13 cellular contexts compared by ENCODE assay signal in genomic region chr1:236396665-236397043, GRCh38. TPM values are rescaled to one million over a fixed set of nuclear protein-coding genes. Genes with fewer than 3 reads are reported as not detected.
DNase-seq lines count a peak whose midpoint lies in the region; ATAC-seq and TF ChIP-seq lines count a peak whose summit lies in the region.
"Had no signal": no experiment of that assay in that cellular context is flagged by ENCODE, and none has a peak within 500 bp of the region (broad histone marks: within the 10 kb centered on the region; RNA-seq: fewer than 3 reads in every experiment).

No MANE protein-coding gene starts in this region.

- H3K27me3 ChIP-seq in endodermal cell (ENCODE audit: control insufficient read depth, insufficient read depth, low read length, poor library complexity, severe bottlenecking) (peaks cover 26% of the 10 kb centered on the region), smooth muscle cell (ENCODE audit: low read depth) (peaks cover 8% of the 10 kb centered on the region)

- peak in 1 of 2 donors; percentile 12 for ATAC-seq in activated T-cell treated with anti-CD3 and anti-CD28 coated beads, Interleukin-2, amount 50 U/mL, for 72 hours (replicated peaks in 1 of 2)
- ATAC-seq in HG02571 (IDR thresholded peaks at IDR 0.05; ENCODE audit: unreplicated experiment) = no peak
- ATAC-seq: lower lobe of right lung, PC-3, right cardiac atrium had no signal

- TF ChIP-seq CTCF in endodermal cell (conservative IDR thresholded peaks at IDR 0.05) (no peak), smooth muscle cell (IDR thresholded peaks at IDR 0.05; ENCODE audit: borderline replicate concordance, insufficient read depth, poor library complexity, severe bottlenecking) (no peak)

- peak overlapping the region; percentile 99 for H3K4me2 ChIP-seq in smooth muscle cell

- H4K20me1 ChIP-seq in smooth muscle cell (ENCODE audit: low read depth) = peaks cover 17% of the 10 kb centered on the region

- H3K4me1 Mint-ChIP-seq in activated T-cell treated with anti-CD3 and anti-CD28 coated beads, Interleukin-2, amount 50 U/mL, for 72 hours (ENCODE audit: low read depth) = peaks cover 30% of the 10 kb centered on the region
- H3K4me1 Mint-ChIP-seq in T-helper 2 cell treated with Interferon-gamma antibody and Interleukin-4, amounts not matched to agents 5 μg/mL and 100 μg/mL, for 36 hours (ENCODE audit: low read depth) = peaks cover 37% of the 10 kb centered on the region
- peaks cover 27% of the 10 kb centered on the region for H3K4me1 Mint-ChIP-seq in endodermal cell

- H3K4me1 ChIP-seq in endodermal cell (ENCODE audit: control insufficient read depth, insufficient read depth, low read length) = peaks cover 5% of the 10 kb centered on the region
- peaks cover 7% of the 10 kb centered on the region for H3K4me1 ChIP-seq in smooth muscle cell (ENCODE audit: low read depth)

- H3K4me3 Mint-ChIP-seq in activated T-cell treated with anti-CD3 and anti-CD28 coated beads, Interleukin-2, amount 50 U/mL, for 72 hours = peak overlapping the region; percentile 96
- peak overlapping the region; percentile 98 for H3K4me3 Mint-ChIP-seq in T-helper 2 cell treated with Interferon-gamma antibody and Interleukin-4, amounts not matched to agents 5 μg/mL and 100 μg/mL, for 36 hours
- H3K4me3 Mint-ChIP-seq in endodermal cell = peak overlapping the region; percentile 73

- H3K9me3 Mint-ChIP-seq in activated T-cell treated with anti-CD3 and anti-CD28 coated beads, Interleukin-2, amount 50 U/mL, for 72 hours = no peaks in the 10 kb centered on the region
- no peaks in the 10 kb centered on the region for H3K9me3 Mint-ChIP-seq in T-helper 2 cell treated with Interferon-gamma antibody and Interleukin-4, amounts not matched to agents 5 μg/mL and 100 μg/mL, for 36 hours
- no peaks in the 10 kb centered on the region for H3K9me3 Mint-ChIP-seq in endodermal cell

- H3F3A ChIP-seq in smooth muscle cell (ENCODE audit: low read depth) = peaks cover 4% of the 10 kb centered on the region

- H3K27ac Mint-ChIP-seq in activated T-cell treated with anti-CD3 and anti-CD28 coated beads, Interleukin-2, amount 50 U/mL, for 72 hours = peak overlapping the region; percentile 91
- peak overlapping the region; percentile 94 for H3K27ac Mint-ChIP-seq in T-helper 2 cell treated with Interferon-gamma antibody and Interleukin-4, amounts not matched to agents 5 μg/mL and 100 μg/mL, for 36 hours
- H3K27ac Mint-ChIP-seq in endodermal cell = no peak overlapping the region

- 100% methylated on average over 1 of the region's 2 CpGs; no CpG with 5 or more reads in 1 of the 2 experiments for WGBS in endodermal cell (ENCODE audit: insufficient coverage in 1 of 2, insufficient read length in 1 of 2), 2 experiments
- 90% methylated on average over 2 of the region's 2 CpGs for WGBS in smooth muscle cell (ENCODE audit: low lambda C conversion rate)

- H3K36me3 Mint-ChIP-seq in activated T-cell treated with anti-CD3 and anti-CD28 coated beads, Interleukin-2, amount 50 U/mL, for 72 hours (ENCODE audit: insufficient read depth in 2 of 2) = peaks cover 5 to 10% of the 10 kb centered on the region in 2 donors
- peaks cover 9% of the 10 kb centered on the region for H3K36me3 Mint-ChIP-seq in T-helper 2 cell treated with Interferon-gamma antibody and Interleukin-4, amounts not matched to agents 5 μg/mL and 100 μg/mL, for 36 hours (ENCODE audit: low read depth)
- no peaks in the 10 kb centered on the region for H3K36me3 Mint-ChIP-seq in endodermal cell (ENCODE audit: low read depth)

- no peak for DNase-seq in activated T-cell treated with anti-CD3 and anti-CD28 coated beads, Interleukin-2, amount 50 U/mL, for 72 hours
- no peak for DNase-seq in activated T-cell treated with anti-CD3 and anti-CD28 coated beads, Interleukin-2, amount 50 U/mL, for 48 hours
- DNase-seq in T-helper 2 cell treated with Interferon-gamma antibody and Interleukin-4, amounts not matched to agents 5 μg/mL and 100 μg/mL, for 36 hours (ENCODE audit: low spot score) = peak; percentile 14
- no peak for DNase-seq in endodermal cell
- no peak for DNase-seq in smooth muscle cell (lab: John Stamatoyannopoulos, UW; ENCODE audit: unreplicated experiment)
- DNase-seq in substantia nigra (lab: John Stamatoyannopoulos, UW) = no peak
- DNase-seq in DMS79 (lab: John Stamatoyannopoulos, UW) = no peak
- DNase-seq: DMS 273 treated with DMSO at 0.1 percent for 48 hours, lower lobe of right lung, NCI-H187, PC-3, right cardiac atrium had no signal

- H3K9ac ChIP-seq in endodermal cell (ENCODE audit: extremely low read depth, low read length, poor library complexity, severe bottlenecking) (no peak overlapping the region), smooth muscle cell (ENCODE audit: low read depth) (no peak overlapping the region)

- H3K4me3 ChIP-seq in endodermal cell (ENCODE audit: low read length) (peak overlapping the region; percentile 90), smooth muscle cell (no peak overlapping the region)

- no peak overlapping the region for H2AFZ ChIP-seq in smooth muscle cell (ENCODE audit: low read depth)

- no peaks in the 10 kb centered on the region for H3K9me3 ChIP-seq in endodermal cell (ENCODE audit: control insufficient read depth, low read length)
- no peaks in the 10 kb centered on the region for H3K9me3 ChIP-seq in smooth muscle cell (replicated peaks; ENCODE audit: low read depth)
- H3K9me3 ChIP-seq: lower lobe of right lung had no signal

- H3K27ac ChIP-seq in endodermal cell (ENCODE audit: low read depth, low read length) (no peak overlapping the region), smooth muscle cell (ENCODE audit: low read depth) (no peak overlapping the region), substantia nigra (ENCODE audit: low read depth, low read length, poor library complexity, severe bottlenecking) (no peak overlapping the region)
- H3K27ac ChIP-seq: lower lobe of right lung had no signal

- H3K79me2 ChIP-seq in smooth muscle cell (ENCODE audit: low read depth) = no peaks in the 10 kb centered on the region

- H3K27me3 Mint-ChIP-seq in activated T-cell treated with anti-CD3 and anti-CD28 coated beads, Interleukin-2, amount 50 U/mL, for 72 hours (ENCODE audit: low read depth) = peaks cover 62% of the 10 kb centered on the region
- H3K27me3 Mint-ChIP-seq in T-helper 2 cell treated with Interferon-gamma antibody and Interleukin-4, amounts not matched to agents 5 μg/mL and 100 μg/mL, for 36 hours (ENCODE audit: low read depth) = peaks cover 4% of the 10 kb centered on the region
- peaks cover 44% of the 10 kb centered on the region for H3K27me3 Mint-ChIP-seq in endodermal cell (ENCODE audit: insufficient read depth)

- no peaks in the 10 kb centered on the region for H3K36me3 ChIP-seq in endodermal cell (ENCODE audit: control insufficient read depth, insufficient read depth, low read length)
- H3K36me3 ChIP-seq in smooth muscle cell (ENCODE audit: low read depth) = no peaks in the 10 kb centered on the region
- H3K36me3 ChIP-seq: lower lobe of right lung had no signal

RNA-seq across cellular contexts. Expression of gene EDARADD, which starts 2.6 kb away (rescaled TPM):
- total RNA-seq in activated T-cell treated with anti-CD3 and anti-CD28 coated beads, Interleukin-2, amount 50 U/mL, for 72 hours = 1 to 10 TPM; 1.9 to 7.1 TPM
- total RNA-seq in endodermal cell (1 to 10 TPM; 5.0 to 5.5 TPM), smooth muscle cell (5.8 and 6.0 TPM in 2 replicates)
- 1.9 TPM for polyA plus RNA-seq in endodermal cell (2013, experiment 1 of 2)
- 2.3 TPM for polyA plus RNA-seq in endodermal cell (2013, experiment 2 of 2)
- 4.3 and 7.7 TPM in 2 replicates for polyA plus RNA-seq in smooth muscle cell
